Comparison of ENCODE assay signal across 9 cellular contexts in the genomic region with DNA sequence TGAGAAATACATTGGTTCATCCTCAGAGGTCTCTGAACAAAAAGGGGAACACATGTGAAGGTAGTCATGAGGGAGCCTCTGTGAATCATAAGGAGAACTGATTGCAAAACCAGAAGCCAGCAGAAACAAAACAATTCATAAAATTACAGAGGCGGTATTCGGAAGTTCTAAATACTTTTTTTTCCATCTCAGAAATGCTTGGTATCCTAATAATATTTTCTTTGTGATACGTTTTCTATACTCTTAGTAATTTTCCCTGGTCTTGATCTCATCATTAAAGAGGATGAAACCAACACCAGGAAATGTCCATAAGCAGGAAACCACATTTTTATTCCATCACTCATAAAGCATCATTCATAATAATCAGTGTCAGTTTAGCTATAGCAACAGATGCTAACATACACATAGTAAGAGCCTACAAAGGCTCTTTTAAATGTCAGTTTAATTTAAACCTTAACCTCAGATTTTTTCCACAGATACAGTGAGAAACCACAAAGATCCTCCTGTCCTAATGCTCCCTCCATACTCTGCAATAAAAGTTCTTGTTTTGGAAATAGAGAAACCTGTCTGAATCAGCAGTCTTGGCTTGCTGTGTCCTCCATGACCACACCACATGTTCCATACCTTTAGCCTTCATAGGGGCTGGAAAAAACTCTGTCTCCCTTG. TPM values are rescaled to one million over a fixed set of nuclear protein-coding genes. Genes with fewer than 3 reads are reported as not detected.
DNase-seq lines count a peak whose midpoint lies in the region; ATAC-seq and TF ChIP-seq lines count a peak whose summit lies in the region.
"Had no signal": no experiment of that assay in that cellular context is flagged by ENCODE, and none has a peak within 500 bp of the region (broad histone marks: within the 10 kb centered on the region; RNA-seq: fewer than 3 reads in every experiment).

No MANE protein-coding gene starts in this region.

- H3K4me3 ChIP-seq in SK-N-MC = peak overlapping the region; percentile 47

- H3K27me3 Mint-ChIP-seq in activated T-cell treated with anti-CD3 and anti-CD28 coated beads, Interleukin-2, amount 50 U/mL, for 72 hours (ENCODE audit: low read depth) = no peaks in the 10 kb centered on the region
- no peaks in the 10 kb centered on the region for H3K27me3 Mint-ChIP-seq in stimulated activated memory B cell treated with anti-CD40 and anti-IgM and Interleukin-4, amounts not matched to agents 10 μg/mL and 1 μg/mL and 100 μg/mL, for 72 hours

- H3K27ac ChIP-seq in SK-N-MC = peak overlapping the region; percentile 56; the same call in 1 of the 2 replicates

- H3K4me3 Mint-ChIP-seq in activated T-cell treated with anti-CD3 and anti-CD28 coated beads, Interleukin-2, amount 50 U/mL, for 72 hours = peak overlapping the region; percentile 64 to 81
- H3K4me3 Mint-ChIP-seq in stimulated activated memory B cell treated with anti-CD40 and anti-IgM and Interleukin-4, amounts not matched to agents 10 μg/mL and 1 μg/mL and 100 μg/mL, for 72 hours = peak overlapping the region; percentile 7
- H3K4me3 Mint-ChIP-seq: brain had no signal

- H3K4me1 Mint-ChIP-seq in activated T-cell treated with anti-CD3 and anti-CD28 coated beads, Interleukin-2, amount 50 U/mL, for 72 hours (ENCODE audit: low read depth) = peaks cover 24% of the 10 kb centered on the region
- peaks cover 26% of the 10 kb centered on the region for H3K4me1 Mint-ChIP-seq in stimulated activated memory B cell treated with anti-CD40 and anti-IgM and Interleukin-4, amounts not matched to agents 10 μg/mL and 1 μg/mL and 100 μg/mL, for 72 hours

- peak overlapping the region; percentile 98 for H3K27ac Mint-ChIP-seq in activated T-cell treated with anti-CD3 and anti-CD28 coated beads, Interleukin-2, amount 50 U/mL, for 72 hours
- H3K27ac Mint-ChIP-seq in stimulated activated memory B cell treated with anti-CD40 and anti-IgM and Interleukin-4, amounts not matched to agents 10 μg/mL and 1 μg/mL and 100 μg/mL, for 72 hours = peak overlapping the region; percentile 86

- no peak for TF ChIP-seq POLR2A in erythroblast (IDR thresholded peaks at IDR 0.05; ENCODE audit: low read length)

- no peaks in the 10 kb centered on the region for H3K9me3 Mint-ChIP-seq in activated T-cell treated with anti-CD3 and anti-CD28 coated beads, Interleukin-2, amount 50 U/mL, for 72 hours
- peaks cover 2% of the 10 kb centered on the region for H3K9me3 Mint-ChIP-seq in stimulated activated memory B cell treated with anti-CD40 and anti-IgM and Interleukin-4, amounts not matched to agents 10 μg/mL and 1 μg/mL and 100 μg/mL, for 72 hours

- H3K36me3 ChIP-seq in SK-N-MC (ENCODE audit: insufficient read depth, low read length) = no peaks in the 10 kb centered on the region

- H3K9ac ChIP-seq in SK-N-MC (ENCODE audit: insufficient read length) = peak overlapping the region; percentile 34

- peak; percentile 5 to 25 for DNase-seq in activated T-cell treated with anti-CD3 and anti-CD28 coated beads, Interleukin-2, amount 50 U/mL, for 72 hours
- no peak for DNase-seq in activated T-cell treated with anti-CD3 and anti-CD28 coated beads, Interleukin-2, amount 50 U/mL, for 1 hour
- no peak for DNase-seq in SK-N-MC (ENCODE audit: low read depth, low spot score)
- DNase-seq in erythroblast (lab: John Stamatoyannopoulos, UW) = peak; percentile 12 to 39
- no peak for DNase-seq in NCI-H2081 treated with DMSO at 0.1 percent for 48 hours (lab: John Stamatoyannopoulos, UW)
- DNase-seq in NCI-H2171 (lab: John Stamatoyannopoulos, UW) = no peak

- peak; percentile 88 for ATAC-seq in activated T-cell treated with anti-CD3 and anti-CD28 coated beads, Interleukin-2, amount 50 U/mL, for 72 hours (replicated peaks in 1 of 2)
- ATAC-seq in HG02981 (IDR thresholded peaks at IDR 0.05; ENCODE audit: unreplicated experiment) = peak; percentile 70
- peak; percentile 89 for ATAC-seq in stimulated activated memory B cell treated with anti-CD40 and anti-IgM and Interleukin-4, amounts not matched to agents 10 μg/mL and 1 μg/mL and 100 μg/mL, for 72 hours

- H3K36me3 Mint-ChIP-seq in activated T-cell treated with anti-CD3 and anti-CD28 coated beads, Interleukin-2, amount 50 U/mL, for 72 hours (ENCODE audit: insufficient read depth in 2 of 2) = no peaks in the 10 kb centered on the region
- H3K36me3 Mint-ChIP-seq in stimulated activated memory B cell treated with anti-CD40 and anti-IgM and Interleukin-4, amounts not matched to agents 10 μg/mL and 1 μg/mL and 100 μg/mL, for 72 hours = no peaks in the 10 kb centered on the region
- H3K36me3 Mint-ChIP-seq: brain had no signal

- no peaks in the 10 kb centered on the region for H3K9me3 ChIP-seq in SK-N-MC (ENCODE audit: low read depth, low read length)

RNA-seq across cellular contexts. Expression of gene SGK1, which starts 29.2 kb away (rescaled TPM):
- total RNA-seq in activated T-cell treated with anti-CD3 and anti-CD28 coated beads, Interleukin-2, amount 50 U/mL, for 72 hours = 10 to 100 TPM; 30.7 to 44.6 TPM

Comparison
In these comparisons a context has a peak if more than half of its experiments do, and no peak if none do; other contexts are left out.
1. DNase-seq: peak in activated T-cell treated with anti-CD3 and anti-CD28 coated beads, Interleukin-2, amount 50 U/mL, for 72 hours (2 of 2) and erythroblast (2 of 2); none in activated T-cell treated with anti-CD3 and anti-CD28 coated beads, Interleukin-2, amount 50 U/mL, for 1 hour (single experiment), SK-N-MC (single experiment), NCI-H2081 treated with DMSO at 0.1 percent for 48 hours (single experiment) and NCI-H2171 (single experiment).
2. Peak in every context shown above with its lines, with median percentiles within 50 percentile points of each other: ATAC-seq.